Comparison of ENCODE assay signal across 12 cellular contexts in genomic region chr3:73255609-73256029, GRCh38.
DNase-seq lines count a peak whose midpoint lies in the region; ATAC-seq and TF ChIP-seq lines count a peak whose summit lies in the region.
"Had no signal": no experiment of that assay in that cellular context is flagged by ENCODE, and none has a peak within 500 bp of the region (broad histone marks: within the 10 kb centered on the region; RNA-seq: fewer than 3 reads in every experiment).

No MANE protein-coding gene starts in this region.

- peaks cover 7 to 20% (median 15%) of the 10 kb centered on the region in 3 donors for H3K27me3 Mint-ChIP-seq in CD14-positive monocyte (ENCODE audit: low read depth in 3 of 3)

- H3K4me1 Mint-ChIP-seq in CD14-positive monocyte = no peaks in the 10 kb centered on the region
- H3K4me1 Mint-ChIP-seq: activated CD4-positive, alpha-beta memory T cell treated with anti-CD3 and anti-CD28 coated beads, Interleukin-2, amount 10 ng/mL, durations not matched to agents 7 days and 5 days; natural killer cell had no signal

- intact Hi-C loops in CD14-positive monocyte (cut with micrococcal nuclease) = no loop called here

- DNase-seq in AG04450 (ENCODE audit: low read depth, low spot score) = peak; percentile 4
- DNase-seq in HS-27A (ENCODE audit: low read depth) = peak; percentile 14
- peak; percentile 91 for DNase-seq in OCI-M1 (lab: John Stamatoyannopoulos, UW)
- peak; percentile 90 for DNase-seq in fibroblast of pulmonary artery (ENCODE audit: low read depth)
- no peak for DNase-seq in CD14-positive monocyte (ENCODE audit: low spot score)
- no peak for DNase-seq in substantia nigra (lab: John Stamatoyannopoulos, UW)
- DNase-seq: activated CD4-positive, alpha-beta memory T cell treated with anti-CD3 and anti-CD28 coated beads, Interleukin-2, amount 10 ng/mL, durations not matched to agents 7 days and 5 days; C1 segment of cervical spinal cord; effector memory CD4-positive, alpha-beta T cell; natural killer cell had no signal

- no peaks in the 10 kb centered on the region for H3K27me3 ChIP-seq in AG04450 (ENCODE audit: control insufficient read depth, insufficient read depth, low read length)

- POLR2A ChIA-PET in AG04450 (lab: Yijun Ruan, JAX) = no interaction called here

- ATAC-seq in GM19397 (IDR thresholded peaks at IDR 0.05; ENCODE audit: unreplicated experiment) (no peak), GM21723 (IDR thresholded peaks at IDR 0.05; ENCODE audit: unreplicated experiment) (no peak)
- ATAC-seq: natural killer cell had no signal

- H3K27ac ChIP-seq in AG04450 (ENCODE audit: low read depth, low read length) (no peak overlapping the region), substantia nigra (ENCODE audit: low read depth, low read length, poor library complexity, severe bottlenecking) (no peak overlapping the region)

- H3K27ac Mint-ChIP-seq in CD14-positive monocyte = no peak overlapping the region
- H3K27ac Mint-ChIP-seq: activated CD4-positive, alpha-beta memory T cell treated with anti-CD3 and anti-CD28 coated beads, Interleukin-2, amount 10 ng/mL, durations not matched to agents 7 days and 5 days; natural killer cell had no signal

- H3K4me3 Mint-ChIP-seq in CD14-positive monocyte = no peak overlapping the region
- H3K4me3 Mint-ChIP-seq: activated CD4-positive, alpha-beta memory T cell treated with anti-CD3 and anti-CD28 coated beads, Interleukin-2, amount 10 ng/mL, durations not matched to agents 7 days and 5 days; natural killer cell had no signal

- no peaks in the 10 kb centered on the region for H3K36me3 Mint-ChIP-seq in CD14-positive monocyte
- H3K36me3 Mint-ChIP-seq: natural killer cell had no signal

- TF ChIP-seq CTCF in AG04450 (IDR thresholded peaks at IDR 0.05; ENCODE audit: low read depth, low read length) (no peak), fibroblast of pulmonary artery (IDR thresholded peaks at IDR 0.05; ENCODE audit: low read length, missing control alignments) (no peak), CD14-positive monocyte (IDR thresholded peaks at IDR 0.05) (no peak)

- H3K9me3 Mint-ChIP-seq in CD14-positive monocyte = peaks cover 0 to 1% (median 0%) of the 10 kb centered on the region in 7 donors
- H3K9me3 Mint-ChIP-seq: activated CD4-positive, alpha-beta memory T cell treated with anti-CD3 and anti-CD28 coated beads, Interleukin-2, amount 10 ng/mL, durations not matched to agents 7 days and 5 days had no signal

- H3K9me3 ChIP-seq in AG04450 (ENCODE audit: control insufficient read depth, insufficient read depth, low read length) = no peaks in the 10 kb centered on the region

- no peak overlapping the region for H3K4me3 ChIP-seq in AG04450 (ENCODE audit: low read depth, low read length)
- no peak overlapping the region for H3K4me3 ChIP-seq in fibroblast of pulmonary artery (replicated peaks; ENCODE audit: low read depth, low read length)

- CTCF ChIA-PET in AG04450 (lab: Charles Lee) = no interaction called here

Comparison
In these comparisons a context has a peak if more than half of its experiments do, and no peak if none do; other contexts are left out.
1. DNase-seq: peak in AG04450 (single experiment), HS-27A (single experiment), OCI-M1 (single experiment) and fibroblast of pulmonary artery (single experiment); none in CD14-positive monocyte (single experiment) and substantia nigra (0 of 49).